Comparison of ENCODE assay signal across 1 cellular context in the genomic region with DNA sequence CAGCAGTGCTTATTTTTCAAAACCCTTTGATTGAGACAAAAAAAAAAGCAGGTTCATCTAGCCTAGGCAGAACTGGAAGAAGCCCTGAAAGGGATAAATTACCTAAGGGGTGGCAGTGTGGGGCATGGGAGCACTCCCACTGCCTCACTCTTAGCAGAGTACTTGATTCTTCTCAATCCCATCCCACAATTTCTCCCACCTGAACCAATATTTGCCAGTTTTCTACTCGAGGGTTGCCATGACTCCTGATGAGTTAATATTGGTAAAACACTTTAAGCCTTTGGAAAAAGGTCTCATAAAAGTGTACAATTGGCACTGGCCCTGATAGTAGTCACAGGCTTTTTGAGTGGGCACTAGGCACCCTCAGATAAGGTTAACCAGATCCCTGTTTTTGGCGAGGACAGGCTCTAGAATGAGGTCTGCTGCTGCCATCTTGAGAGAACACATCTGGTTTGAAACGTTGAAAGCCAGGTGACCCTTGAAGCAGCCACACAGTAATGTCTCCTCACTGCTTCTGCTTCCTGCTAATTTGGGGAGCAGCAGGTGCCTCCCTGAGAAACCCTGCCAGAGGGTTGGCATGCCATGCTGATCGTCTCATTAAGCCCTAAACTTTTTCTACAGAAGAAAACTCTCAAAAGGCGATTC.
TF ChIP-seq lines count a peak whose summit lies in the region.

No MANE protein-coding gene starts in this region.

TF ChIP-seq in H1, 55 proteins besides CTCF, POLR2A, EP300 and RAD21 (continued from another document):
- TF ChIP-seq CHD7 (IDR thresholded peaks at IDR 0.05; ENCODE audit: insufficient replicate concordance, low read length) (no peak), SAP30 (IDR thresholded peaks at IDR 0.05; ENCODE audit: insufficient read depth, insufficient replicate concordance, low read length) (no peak), CBX8 (IDR thresholded peaks at IDR 0.05; ENCODE audit: borderline replicate concordance, low read depth, low read length) (no peak), JUND (IDR thresholded peaks at IDR 0.05; ENCODE audit: low read length) (no peak), YY1 (IDR thresholded peaks at IDR 0.05; ENCODE audit: low read depth, low read length) (no peak), ATF2 (IDR thresholded peaks at IDR 0.05; ENCODE audit: low read length) (no peak), CHD1 (IDR thresholded peaks at IDR 0.05; ENCODE audit: low read depth, low read length) (no peak), CEBPB (IDR thresholded peaks at IDR 0.05; ENCODE audit: low read depth, low read length) (no peak), SIN3A (conservative IDR thresholded peaks at IDR 0.05 in 1 of 2, IDR thresholded peaks at IDR 0.05 in 1 of 2; ENCODE audit: low read depth in 1 of 2, low read length in 2 of 2) (no peak), POU5F1 (IDR thresholded peaks at IDR 0.05; ENCODE audit: low read depth, low read length) (no peak)
